Comparison of ENCODE assay signal across 12 cellular contexts in genomic region chr2:9737053-9737875, GRCh38.
DNase-seq lines count a peak whose midpoint lies in the region; TF ChIP-seq lines count a peak whose summit lies in the region.
"Had no signal": no experiment of that assay in that cellular context is flagged by ENCODE, and none has a peak within 500 bp of the region (broad histone marks: within the 10 kb centered on the region; RNA-seq: fewer than 3 reads in every experiment).

No MANE protein-coding gene starts in this region.

- H3K36me3 Mint-ChIP-seq in T-helper 1 cell treated with Interleukin-12 subunit alpha and Interleukin-12 subunit beta and Interleukin-4 antibody, amounts not matched to agents 30 μg/mL and 1 μg/mL, for 36 hours (ENCODE audit: low read depth) = no peaks in the 10 kb centered on the region

- H3K9me3 ChIP-seq in tibial nerve = peaks cover 0 to 23% (median 0%) of the 10 kb centered on the region in 4 donors
- H3K9me3 ChIP-seq: SJSA1 had no signal

- peaks cover 42% of the 10 kb centered on the region for H3K4me1 Mint-ChIP-seq in T-helper 1 cell treated with Interleukin-12 subunit alpha and Interleukin-12 subunit beta and Interleukin-4 antibody, amounts not matched to agents 30 μg/mL and 1 μg/mL, for 36 hours (ENCODE audit: low read depth)

- H3K27me3 ChIP-seq in tibial nerve = no peaks in the 10 kb centered on the region
- H3K27me3 ChIP-seq: SJSA1 had no signal

- no peaks in the 10 kb centered on the region for H3K36me3 ChIP-seq in tibial nerve
- H3K36me3 ChIP-seq: SJSA1 had no signal

- no peak overlapping the region for H3K27ac ChIP-seq in tibial nerve
- H3K27ac ChIP-seq: SJSA1 had no signal

- in situ Hi-C loops in GM13977 (cut with MboI; ENCODE audit: low pct_unique_long_range_greater_than_20kb, low sequenced_read_pairs, unreplicated experiment) = no loop called here

- TF ChIP-seq POLR2A in tibial nerve (IDR thresholded peaks at IDR 0.05) = no peak

- H3K27me3 Mint-ChIP-seq in T-helper 1 cell treated with Interleukin-12 subunit alpha and Interleukin-12 subunit beta and Interleukin-4 antibody, amounts not matched to agents 30 μg/mL and 1 μg/mL, for 36 hours (ENCODE audit: low read depth) = peaks cover 10% of the 10 kb centered on the region
- H3K27me3 Mint-ChIP-seq: stimulated activated naive CD8-positive, alpha-beta T cell treated with anti-CD3 and anti-CD28 coated beads, Interleukin-15, Interleukin-2, amounts not matched to agents 100 ng/mL and 50 ng/mL, for 24 hours had no signal

- H3K4me3 ChIP-seq in tibial nerve = no peak overlapping the region
- H3K4me3 ChIP-seq: SJSA1 had no signal

- H3K9me3 Mint-ChIP-seq in T-helper 1 cell treated with Interleukin-12 subunit alpha and Interleukin-12 subunit beta and Interleukin-4 antibody, amounts not matched to agents 30 μg/mL and 1 μg/mL, for 36 hours = peaks cover 11% of the 10 kb centered on the region

- peak overlapping the region; percentile 53 for H3K27ac Mint-ChIP-seq in T-helper 1 cell treated with Interleukin-12 subunit alpha and Interleukin-12 subunit beta and Interleukin-4 antibody, amounts not matched to agents 30 μg/mL and 1 μg/mL, for 36 hours
- H3K27ac Mint-ChIP-seq: stimulated activated naive CD8-positive, alpha-beta T cell treated with anti-CD3 and anti-CD28 coated beads, Interleukin-15, Interleukin-2, amounts not matched to agents 100 ng/mL and 50 ng/mL, for 24 hours had no signal

- 68% methylated on average over 8 of the region's 9 CpGs for WGBS in tibial nerve, 2 donors

- peak; percentile 53 for DNase-seq in COLO829 (ENCODE audit: low spot score)
- peak; percentile 67 for DNase-seq in GM13977 (ENCODE audit: low spot score)
- DNase-seq in germinal center (ENCODE audit: low spot score) = peak; percentile 50
- DNase-seq in NCI-H146 (lab: John Stamatoyannopoulos, UW) = no peak
- DNase-seq in NCI-H446 treated with DMSO at 0.1 percent for 48 hours (lab: John Stamatoyannopoulos, UW) = no peak
- no peak for DNase-seq in tibial nerve (ENCODE audit: low spot score in 2 of 2)
- DNase-seq: activated T-cell treated with anti-CD3 and anti-CD28 coated beads, Interleukin-2, amount 50 U/mL, for 48 hours; effector CD4-positive, alpha-beta T cell; left ventricle myocardium superior had no signal

- peaks cover 0 to 10% (median 7%) of the 10 kb centered on the region in 4 donors for H3K4me1 ChIP-seq in tibial nerve

- no peak overlapping the region for H3K4me3 Mint-ChIP-seq in T-helper 1 cell treated with Interleukin-12 subunit alpha and Interleukin-12 subunit beta and Interleukin-4 antibody, amounts not matched to agents 30 μg/mL and 1 μg/mL, for 36 hours

- TF ChIP-seq CTCF in GM13977 (IDR thresholded peaks at IDR 0.05; ENCODE audit: extremely low read depth, insufficient read depth, missing control alignments) (peak; percentile 52), tibial nerve (IDR thresholded peaks at IDR 0.05) (no peak)

- TF ChIP-seq EP300 in tibial nerve (IDR thresholded peaks at IDR 0.05) = no peak

Comparison
In these comparisons a context has a peak if more than half of its experiments do, and no peak if none do; other contexts are left out.
1. DNase-seq: peak in COLO829 (single experiment), GM13977 (single experiment) and germinal center (single experiment); none in NCI-H146 (single experiment), NCI-H446 treated with DMSO at 0.1 percent for 48 hours (single experiment) and tibial nerve (0 of 2).